In the genomic region with DNA sequence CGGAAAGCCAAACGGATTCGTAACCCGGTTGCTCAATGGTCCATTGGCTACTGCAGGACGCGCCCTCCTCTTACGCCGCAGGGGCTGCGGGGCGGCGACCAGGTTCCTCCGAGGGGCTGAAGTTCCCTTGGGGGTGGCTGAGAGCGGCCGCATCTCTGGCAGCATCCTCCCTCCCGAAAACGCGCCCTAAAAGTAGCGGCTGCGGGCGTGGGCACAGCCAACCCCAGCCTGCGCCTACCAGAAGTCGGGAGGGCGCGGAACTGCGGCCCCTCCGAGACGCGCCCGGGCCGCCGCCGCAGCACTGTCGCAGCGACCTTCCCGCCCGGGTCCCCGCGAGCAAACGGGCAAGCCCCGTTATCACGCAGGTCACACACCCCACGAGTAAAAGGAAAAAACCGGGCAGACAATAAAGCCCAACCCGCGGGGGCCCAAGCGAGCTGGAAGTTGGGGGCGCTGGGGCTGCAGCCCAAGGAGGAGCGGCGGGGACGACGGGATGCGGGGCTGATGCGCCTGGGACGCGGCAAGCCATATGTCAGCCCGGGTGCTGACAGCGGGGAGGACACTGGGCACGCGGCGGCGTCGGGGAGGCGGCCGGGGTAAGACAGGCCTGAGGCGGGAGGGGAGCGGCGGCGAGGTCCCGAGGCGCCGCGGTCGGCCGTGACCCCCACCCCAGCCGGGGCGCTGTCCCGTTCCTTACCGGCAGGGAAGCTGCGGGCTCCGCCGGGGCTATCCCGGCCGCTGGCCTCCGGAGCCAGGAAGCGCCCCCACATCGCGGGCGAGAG, we compare ENCODE assay signal across 8 cellular contexts. TPM values are rescaled to one million over a fixed set of nuclear protein-coding genes. Genes with fewer than 3 reads are reported as not detected.
DNase-seq lines count a peak whose midpoint lies in the region; ATAC-seq, FAIRE-seq and TF ChIP-seq lines count a peak whose summit lies in the region.

No MANE protein-coding gene starts in this region.

- H3K4me2 ChIP-seq in BLaER1 (peak overlapping the region; percentile 92), PC-9 (peak overlapping the region; percentile 89)

- CTCF ChIA-PET in PC-9 (lab: Charles Lee), result no interaction called here

- H3K27ac ChIP-seq in BLaER1 (peak overlapping the region; percentile 81), PC-9 (peak overlapping the region; percentile 30; the same call in 1 of the 2 replicates), vagina (peak overlapping the region; percentile 96)

- H4K20me1 ChIP-seq in BLaER1, result peaks cover 18% of the 10 kb centered on the region
- no peaks in the 10 kb centered on the region for H4K20me1 ChIP-seq in PC-9 (ENCODE audit: insufficient read depth)

- FAIRE-seq in frontal cortex (lab: Jason Lieb, UNC), result no peak

- ATAC-seq in GM18907 (IDR thresholded peaks at IDR 0.05; ENCODE audit: unreplicated experiment), result peak; percentile 52
- ATAC-seq in HG03103 (IDR thresholded peaks at IDR 0.05; ENCODE audit: low read depth, unreplicated experiment), result peak; percentile 27

- H3K4me1 ChIP-seq in BLaER1, result peaks cover 20% of the 10 kb centered on the region
- H3K4me1 ChIP-seq in PC-9 (replicated peaks; ENCODE audit: insufficient read depth), result peaks cover 23% of the 10 kb centered on the region
- peaks cover 22% of the 10 kb centered on the region for H3K4me1 ChIP-seq in vagina

- intact Hi-C loops in PC-9 (cut with micrococcal nuclease; ENCODE audit: unreplicated experiment) (loop anchor here (2.0 to 5.0 kb wide), 3 partner anchors 58 to 242 kb away; a partner anchor contains a TSS), vagina (cut with DNase I) (no loop called here)

- TF ChIP-seq POLR2A in vagina (IDR thresholded peaks at IDR 0.05), result peak in 1 of 2 donors; percentile 15

- DNase-seq in PC-9 (peak; percentile 15 to 47), frontal cortex (ENCODE audit: low spot score in 2 of 2) (peak; percentile 32 to 62), nucleus accumbens (lab: John Stamatoyannopoulos, UW) (peak in 45 of 56 donors; percentile 10 to 76 (median 56)), vagina (ENCODE audit: extremely low spot score in 2 of 2) (no peak)
- peak; percentile 15 for DNase-seq in activated gamma-delta T cell treated with anti-CD3 and anti-CD28 coated beads, Interleukin-2, amount 50 U/mL, for 16 hours (ENCODE audit: low read depth)

- H3K9ac ChIP-seq in BLaER1, result peak overlapping the region; percentile 84

- H3K9me3 ChIP-seq in BLaER1 (no peaks in the 10 kb centered on the region; the same call in 1 of the 2 replicates), PC-9 (ENCODE audit: insufficient read depth, low read depth) (no peaks in the 10 kb centered on the region; the same call in 1 of the 2 replicates), vagina (no peaks in the 10 kb centered on the region)

- no peaks in the 10 kb centered on the region for H3K9me2 ChIP-seq in PC-9 (ENCODE audit: insufficient read depth)

- H3K4me3 ChIP-seq in BLaER1, result peak overlapping the region; percentile 96
- peak overlapping the region; percentile 82 for H3K4me3 ChIP-seq in PC-9
- peak overlapping the region; percentile 85 to 99 for H3K4me3 ChIP-seq in vagina

- peaks cover 13% of the 10 kb centered on the region for H3K27me3 ChIP-seq in BLaER1
- no peaks in the 10 kb centered on the region for H3K27me3 ChIP-seq in PC-9 (ENCODE audit: insufficient read depth, low read depth)
- no peaks in the 10 kb centered on the region for H3K27me3 ChIP-seq in vagina

- peak overlapping the region; percentile 97 for H2AFZ ChIP-seq in PC-9

- TF ChIP-seq CTCF in PC-9 (conservative IDR thresholded peaks at IDR 0.05) (no peak), vagina (IDR thresholded peaks at IDR 0.05) (no peak)

- BruUV-seq in PC-9 (replicated peaks; lab: Mats Ljungman, UMichigan), result TSS peak; percentile 59

- peaks cover 48% of the 10 kb centered on the region for H3K79me2 ChIP-seq in PC-9 (ENCODE audit: low read depth)

- POLR2A ChIA-PET in PC-9 (lab: Charles Lee; ENCODE audit: unreplicated experiment), result interaction anchor here (0.6 to 0.7 kb wide), 2 partner anchors 231 to 283 kb away, joined by 5 to 8 read pairs; no protein-coding TSS in a partner anchor

- peaks cover 14% of the 10 kb centered on the region for H3F3A ChIP-seq in PC-9 (ENCODE audit: insufficient read depth, low read depth)

- H3K36me3 ChIP-seq in BLaER1 (no peaks in the 10 kb centered on the region), PC-9 (ENCODE audit: low read depth) (no peaks in the 10 kb centered on the region), vagina (no peaks in the 10 kb centered on the region)

RNA-seq across cellular contexts. Expression of a gene that starts 0.7 kb away (rescaled TPM):
- total RNA-seq in PC-9 (2021) (3.0 TPM in 2 replicates), frontal cortex (42.4 TPM), vagina (11.8 TPM)

Comparison
In these comparisons a context has a peak if more than half of its experiments do, and no peak if none do; other contexts are left out.
1. H3K27ac ChIP-seq: peak in every context shown above with its lines; median percentile 96 in vagina; 81 in BLaER1; 30 in PC-9.
2. DNase-seq: peak in PC-9 (2 of 2), activated gamma-delta T cell treated with anti-CD3 and anti-CD28 coated beads, Interleukin-2, amount 50 U/mL, for 16 hours (single experiment), frontal cortex (2 of 2) and nucleus accumbens (45 of 56); none in vagina (0 of 2).
3. Peak in every context shown above with its lines, with median percentiles within 50 percentile points of each other: H3K4me3 ChIP-seq.